In genomic region chr1:234720709-234721436, GRCh38 we compare ENCODE assay signal across 10 cellular contexts.
DNase-seq lines count a peak whose midpoint lies in the region; ATAC-seq, FAIRE-seq and TF ChIP-seq lines count a peak whose summit lies in the region.
"Had no signal": no experiment of that assay in that cellular context is flagged by ENCODE, and none has a peak within 500 bp of the region (broad histone marks: within the 10 kb centered on the region; RNA-seq: fewer than 3 reads in every experiment).

No MANE protein-coding gene starts in this region.

- H3F3A ChIP-seq in PC-9 (ENCODE audit: insufficient read depth, low read depth) (peaks cover 46% of the 10 kb centered on the region), MM.1S (ENCODE audit: insufficient read depth, low read length) (no peaks in the 10 kb centered on the region)

- H3K18ac ChIP-seq in trophoblast cell (ENCODE audit: low read length) = no peak overlapping the region

- H3K79me2 ChIP-seq in PC-9 (ENCODE audit: low read depth) (peaks cover 15% of the 10 kb centered on the region; the same call in 1 of the 2 replicates), fibroblast of lung (ENCODE audit: control insufficient read depth, insufficient read depth, low read length) (no peaks in the 10 kb centered on the region), trophoblast cell (ENCODE audit: control insufficient read depth, insufficient read depth, low read length, poor library complexity) (peaks cover 10% of the 10 kb centered on the region), MM.1S (ENCODE audit: low read length) (no peaks in the 10 kb centered on the region)

- TF ChIP-seq POLR2A in A549 (IDR thresholded peaks at IDR 0.05; ENCODE audit: low read length) = no peak

- peak overlapping the region; percentile 16 for H2AK5ac ChIP-seq in trophoblast cell (ENCODE audit: low read length)

- H3K9ac ChIP-seq in fibroblast of lung (ENCODE audit: insufficient read depth, low read length) = peak overlapping the region; percentile 29
- H3K9ac ChIP-seq in trophoblast cell (ENCODE audit: low read length) = no peak overlapping the region
- H3K9ac ChIP-seq in MM.1S (ENCODE audit: low read length) = no peak overlapping the region

- WGBS in A549 (ENCODE audit: missing lambda C conversion rate) = 93% methylated on average over 15 of the region's 15 CpGs
- no CpG with 5 or more reads among the region's 15 CpGs for WGBS in trophoblast cell (ENCODE audit: extremely low coverage, insufficient coverage, insufficient read length)

- no peak for ATAC-seq in A549
- no peak for ATAC-seq in GM18502 (IDR thresholded peaks at IDR 0.05; ENCODE audit: poor library complexity, unreplicated experiment)
- ATAC-seq in effector memory CD8-positive, alpha-beta T cell (replicated peaks) = no peak
- ATAC-seq: mucosa of descending colon had no signal

- H3K4me3 Mint-ChIP-seq in effector memory CD8-positive, alpha-beta T cell = no peak overlapping the region

- no peak for TF ChIP-seq RAD21 in A549 (conservative IDR thresholded peaks at IDR 0.05 in 1 of 2, IDR thresholded peaks at IDR 0.05 in 1 of 2)

- no TSS peak for BruUV-seq in PC-9 (replicated peaks; lab: Mats Ljungman, UMichigan)

- intact Hi-C loops in PC-9 (cut with micrococcal nuclease; ENCODE audit: unreplicated experiment) = no loop called here

- no peaks in the 10 kb centered on the region for H4K20me1 ChIP-seq in PC-9 (ENCODE audit: insufficient read depth)
- no peaks in the 10 kb centered on the region for H4K20me1 ChIP-seq in fibroblast of lung (ENCODE audit: control insufficient read depth, extremely low read depth, insufficient read depth, low read length)
- H4K20me1 ChIP-seq in MM.1S (ENCODE audit: insufficient read depth, low read length) = no peaks in the 10 kb centered on the region

- H3K9me2 ChIP-seq in PC-9 (ENCODE audit: insufficient read depth) = no peaks in the 10 kb centered on the region
- no peaks in the 10 kb centered on the region for H3K9me2 ChIP-seq in MM.1S (replicated peaks; ENCODE audit: insufficient read depth, low read length)

- no peaks in the 10 kb centered on the region for H3K36me3 ChIP-seq in PC-9 (ENCODE audit: low read depth)
- H3K36me3 ChIP-seq in fibroblast of lung (ENCODE audit: control insufficient read depth, insufficient read depth, low read length) = no peaks in the 10 kb centered on the region
- no peaks in the 10 kb centered on the region for H3K36me3 ChIP-seq in trophoblast cell (ENCODE audit: control insufficient read depth in 1 of 2, insufficient read depth in 2 of 2, low read length in 2 of 2)
- H3K36me3 ChIP-seq in MM.1S (replicated peaks; ENCODE audit: insufficient read depth, low read length) = no peaks in the 10 kb centered on the region

- no peak overlapping the region for H2BK12ac ChIP-seq in trophoblast cell (ENCODE audit: low read length)

- no peak for FAIRE-seq in A549 (lab: Jason Lieb, UNC)

- peaks cover 22% of the 10 kb centered on the region for H3K36me3 Mint-ChIP-seq in effector memory CD8-positive, alpha-beta T cell (ENCODE audit: insufficient read depth)

- H3K27me3 ChIP-seq in PC-9 (ENCODE audit: insufficient read depth, low read depth) (no peaks in the 10 kb centered on the region), fibroblast of lung (ENCODE audit: control insufficient read depth, insufficient read depth, low read length) (no peaks in the 10 kb centered on the region), trophoblast cell (ENCODE audit: insufficient read depth, low read length) (no peaks in the 10 kb centered on the region), MM.1S (replicated peaks; ENCODE audit: insufficient read depth, low read length) (peaks cover 17% of the 10 kb centered on the region)

- peak overlapping the region in 1 of 2 donors; percentile 80 for H3K27ac Mint-ChIP-seq in effector memory CD8-positive, alpha-beta T cell

- H3K4me2 ChIP-seq in A549 = peak overlapping the region; percentile 68
- H3K4me2 ChIP-seq in PC-9 = peak overlapping the region; percentile 78
- peak overlapping the region; percentile 11 for H3K4me2 ChIP-seq in fibroblast of lung (ENCODE audit: extremely low read depth, insufficient read depth, low read length)
- H3K4me2 ChIP-seq in trophoblast cell (ENCODE audit: low read length) = no peak overlapping the region
- H3K4me2 ChIP-seq in MM.1S (ENCODE audit: low read depth, low read length) = no peak overlapping the region

- H3K4me1 ChIP-seq in A549 (peaks cover 50% of the 10 kb centered on the region), PC-9 (replicated peaks; ENCODE audit: insufficient read depth) (peaks cover 48% of the 10 kb centered on the region), fibroblast of lung (ENCODE audit: control insufficient read depth, extremely low read depth, insufficient read depth, low read length) (peaks cover 43% of the 10 kb centered on the region), trophoblast cell (ENCODE audit: control insufficient read depth in 1 of 2, insufficient read depth in 2 of 2, low read length in 2 of 2) (peaks cover 33 to 36% of the 10 kb centered on the region in 2 experiments), MM.1S (ENCODE audit: low read length) (no peaks in the 10 kb centered on the region)

- POLR2A ChIA-PET in A549 (lab: Yijun Ruan, JAX) (interaction anchor here (1.3 to 4.7 kb wide), 2 partner anchors 109 kb away, joined by 5 to 171 read pairs; partner anchors contain the start of gene IRF2BP2), PC-9 (lab: Charles Lee; ENCODE audit: unreplicated experiment) (interaction anchor here (0.5 kb wide), 1 partner anchor 625 kb away, joined by 4 read pairs; no protein-coding TSS in a partner anchor)

- no peak overlapping the region for H4K8ac ChIP-seq in trophoblast cell (ENCODE audit: low read depth, low read length)

- CTCF ChIA-PET in A549 (lab: Yijun Ruan, JAX) (interaction anchor here (1.5 to 3.7 kb wide), 2 partner anchors 109 to 110 kb away, joined by 5 to 22 read pairs; partner anchors contain the start of gene IRF2BP2), PC-9 (lab: Charles Lee) (no interaction called here)

- peaks cover 29 to 39% of the 10 kb centered on the region in 2 donors for H3K4me1 Mint-ChIP-seq in effector memory CD8-positive, alpha-beta T cell (ENCODE audit: low read depth in 2 of 2)

- no peaks in the 10 kb centered on the region for H3K27me3 Mint-ChIP-seq in effector memory CD8-positive, alpha-beta T cell

- H3K23ac ChIP-seq in trophoblast cell (ENCODE audit: low read length) = no peak overlapping the region

- H2AFZ ChIP-seq in PC-9 (no peak overlapping the region), fibroblast of lung (ENCODE audit: low read length) (no peak overlapping the region), trophoblast cell (ENCODE audit: insufficient read depth, low read length, poor library complexity) (no peak overlapping the region), MM.1S (ENCODE audit: low read length) (no peak overlapping the region)

- peaks cover 38% of the 10 kb centered on the region for H3K79me1 ChIP-seq in trophoblast cell (ENCODE audit: low read length)

- H3K4me3 ChIP-seq in A549 (no peak overlapping the region), PC-9 (no peak overlapping the region), fibroblast of lung (replicated peaks in 1 of 4; ENCODE audit: control extremely low read depth in 1 of 4, insufficient read depth in 1 of 4, low read depth in 3 of 4, low read length in 4 of 4) (peak overlapping the region in 1 of 4 experiments; percentile 4), trophoblast cell (ENCODE audit: low read depth, low read length) (no peak overlapping the region), MM.1S (ENCODE audit: low read length) (no peak overlapping the region)
- H3K4me3 ChIP-seq: mucosa of descending colon had no signal

- TF ChIP-seq CTCF in A549 (IDR thresholded peaks at IDR 0.05) (no peak), PC-9 (conservative IDR thresholded peaks at IDR 0.05) (no peak), fibroblast of lung (conservative IDR thresholded peaks at IDR 0.05 in 1 of 2, IDR thresholded peaks at IDR 0.05 in 1 of 2; ENCODE audit: low read depth in 1 of 2, low read length in 2 of 2) (no peak), MM.1S (IDR thresholded peaks at IDR 0.05; ENCODE audit: low read length) (no peak)

- peak overlapping the region; percentile 8 for H4K91ac ChIP-seq in trophoblast cell (ENCODE audit: low read depth, low read length)

- H3K9me3 Mint-ChIP-seq in effector memory CD8-positive, alpha-beta T cell = no peaks in the 10 kb centered on the region

- H3K9me3 ChIP-seq in A549 = no peaks in the 10 kb centered on the region
- no peaks in the 10 kb centered on the region for H3K9me3 ChIP-seq in PC-9 (ENCODE audit: insufficient read depth, low read depth)
- H3K9me3 ChIP-seq in fibroblast of lung (ENCODE audit: control insufficient read depth, insufficient read depth, low read depth, low read length) = no peaks in the 10 kb centered on the region
- H3K9me3 ChIP-seq in trophoblast cell (ENCODE audit: insufficient read depth, low read depth, low read length) = no peaks in the 10 kb centered on the region
- H3K9me3 ChIP-seq in MM.1S (replicated peaks; ENCODE audit: insufficient read depth, low read length) = no peaks in the 10 kb centered on the region
- H3K9me3 ChIP-seq: mucosa of descending colon had no signal

- H3K4ac ChIP-seq in trophoblast cell (ENCODE audit: low read depth, low read length) = no peak overlapping the region

- no peak for TF ChIP-seq EP300 in A549 (IDR thresholded peaks at IDR 0.05)

- no peak overlapping the region for H2BK5ac ChIP-seq in trophoblast cell (ENCODE audit: low read depth, low read length, poor library complexity)

- peak overlapping the region; percentile 86 to 87 for H3K27ac ChIP-seq in A549
- H3K27ac ChIP-seq in PC-9 = peak overlapping the region; percentile 97; the same call in 1 of the 2 replicates
- H3K27ac ChIP-seq in fibroblast of lung (ENCODE audit: insufficient read depth, low read length) = peak overlapping the region; percentile 99
- no peak overlapping the region for H3K27ac ChIP-seq in trophoblast cell (ENCODE audit: low read depth, low read length)
- no peak overlapping the region for H3K27ac ChIP-seq in MM.1S (ENCODE audit: low read length)

- H2BK120ac ChIP-seq in trophoblast cell (ENCODE audit: insufficient read depth, low read length, poor library complexity) = no peak overlapping the region

- H3K14ac ChIP-seq in trophoblast cell (ENCODE audit: low read length) = no peak overlapping the region

- H4K12ac ChIP-seq in trophoblast cell (ENCODE audit: low read depth, low read length) = no peak overlapping the region

- no peak for DNase-seq in A549 (ENCODE audit: low read depth in 1 of 2, low spot score in 1 of 2)
- DNase-seq in PC-9 = no peak
- DNase-seq in fibroblast of lung (ENCODE audit: low read depth in 2 of 2) = no peak
- no peak for DNase-seq in trophoblast cell
- DNase-seq in activated T-cell treated with anti-CD3 and anti-CD28 coated beads, Interleukin-2, amount 50 U/mL, for 48 hours = no peak
- no peak for DNase-seq in effector memory CD8-positive, alpha-beta T cell
- no peak for DNase-seq in MM.1S
- DNase-seq: NCI-H2171 had no signal

TF ChIP-seq in A549, 52 proteins besides CTCF, POLR2A, EP300 and RAD21 (continues in another document):
- TF ChIP-seq ZFP36 (IDR thresholded peaks at IDR 0.05; ENCODE audit: borderline replicate concordance, partially characterized antibody) = no peak

Comparison
In these comparisons a context has a peak if more than half of its experiments do, and no peak if none do; other contexts are left out.
1. H3K27ac ChIP-seq: peak in A549 (2 of 2), PC-9 (single experiment) and fibroblast of lung (single experiment); none in trophoblast cell (single experiment) and MM.1S (single experiment).
2. H3K4me2 ChIP-seq: peak in A549 (single experiment), PC-9 (single experiment) and fibroblast of lung (single experiment); none in trophoblast cell (single experiment) and MM.1S (single experiment).